27 cellular contexts compared by ENCODE assay signal in genomic region chr4:138413273-138413672, GRCh38.
A peak's percentile ranks its signal among the peaks of the same experiment; 100 is the strongest.
DNase-seq lines count a peak whose midpoint lies in the region; ATAC-seq, FAIRE-seq and TF ChIP-seq lines count a peak whose summit lies in the region.
"Had no signal": no experiment of that assay in that cellular context is flagged by ENCODE, and none has a peak within 500 bp of the region (broad histone marks: within the 10 kb centered on the region; RNA-seq: fewer than 3 reads in every experiment).

No MANE protein-coding gene starts in this region.

- TF ChIP-seq CTCF in HepG2 (CRISPR knock-in tag; IDR thresholded peaks at IDR 0.05) (no peak), right lobe of liver (IDR thresholded peaks at IDR 0.05) (no peak), Loucy (conservative IDR thresholded peaks at IDR 0.05; ENCODE audit: low read length) (no peak), body of pancreas (IDR thresholded peaks at IDR 0.05) (no peak), gastrocnemius medialis (IDR thresholded peaks at IDR 0.05 in 4 of 5, conservative IDR thresholded peaks at IDR 0.05 in 1 of 5) (no peak)

- peaks cover 21% of the 10 kb centered on the region for H3K4me1 ChIP-seq in HepG2 (ENCODE audit: insufficient read depth, low read length)
- H3K4me1 ChIP-seq in right lobe of liver = no peaks in the 10 kb centered on the region
- H3K4me1 ChIP-seq in Loucy (ENCODE audit: insufficient read depth, low read length, poor library complexity, severe bottlenecking) = no peaks in the 10 kb centered on the region
- peaks cover 12% of the 10 kb centered on the region for H3K4me1 ChIP-seq in body of pancreas
- no peaks in the 10 kb centered on the region for H3K4me1 ChIP-seq in gastrocnemius medialis
- H3K4me1 ChIP-seq: BE2C, BLaER1 had no signal

- peak in 1 of 2 experiments; percentile 61; a peak in 1 of 4 replicates for TF ChIP-seq EP300 in HepG2 (IDR thresholded peaks at IDR 0.05; ENCODE audit: low read depth in 2 of 2, low read length in 2 of 2)
- no peak for TF ChIP-seq EP300 in HepG2 (CRISPR knock-in tag; IDR thresholded peaks at IDR 0.05; ENCODE audit: borderline replicate concordance)

- no peaks in the 10 kb centered on the region for H4K20me1 ChIP-seq in HepG2 (ENCODE audit: insufficient read depth, low read length)
- H4K20me1 ChIP-seq in Loucy (ENCODE audit: insufficient read depth, low read length, poor library complexity, severe bottlenecking) = no peaks in the 10 kb centered on the region
- H4K20me1 ChIP-seq: BLaER1 had no signal

- H3K27me3 ChIP-seq in HepG2 (ENCODE audit: control insufficient read depth in 1 of 2, insufficient read depth in 2 of 2, low read length in 2 of 2) = no peaks in the 10 kb centered on the region
- no peaks in the 10 kb centered on the region for H3K27me3 ChIP-seq in right lobe of liver
- H3K27me3 ChIP-seq in Loucy (ENCODE audit: insufficient read depth, low read length, poor library complexity, severe bottlenecking) = no peaks in the 10 kb centered on the region
- H3K27me3 ChIP-seq in body of pancreas = no peaks in the 10 kb centered on the region
- no peaks in the 10 kb centered on the region for H3K27me3 ChIP-seq in gastrocnemius medialis
- H3K27me3 ChIP-seq: BE2C, BLaER1 had no signal

- no peaks in the 10 kb centered on the region for H3K9me2 ChIP-seq in Loucy (replicated peaks; ENCODE audit: low read depth, low read length)

- H3K4me2 ChIP-seq in HepG2 (ENCODE audit: low read depth, low read length) (peak overlapping the region; percentile 44), Loucy (ENCODE audit: low read depth, low read length, poor library complexity, severe bottlenecking) (no peak overlapping the region)
- H3K4me2 ChIP-seq: BLaER1 had no signal

- TF ChIP-seq POLR2A in HepG2 (IDR thresholded peaks at IDR 0.05; ENCODE audit: insufficient read depth in 1 of 2, low read depth in 2 of 2, low read length in 2 of 2) (no peak), right lobe of liver (IDR thresholded peaks at IDR 0.05) (no peak), body of pancreas (IDR thresholded peaks at IDR 0.05) (no peak), gastrocnemius medialis (IDR thresholded peaks at IDR 0.05) (no peak)

- intact Hi-C loops in HepG2 (cut with micrococcal nuclease; ENCODE audit: unreplicated experiment) (no loop called here), right lobe of liver (cut with DNase I) (no loop called here), body of pancreas (cut with DNase I) (no loop called here), gastrocnemius medialis (cut with DNase I; ENCODE audit: low total_unique reads) (no loop called here)

- H2AFZ ChIP-seq in HepG2 (ENCODE audit: low read length) (no peak overlapping the region), Loucy (ENCODE audit: low read length) (peak overlapping the region; percentile 30; the same call in 1 of the 2 replicates)

- CTCF ChIA-PET in HepG2 (lab: Yijun Ruan, JAX; ENCODE audit: low intra/inter-chr PET ratio, low total read pairs) = no interaction called here

- ATAC-seq in HepG2 (peak; percentile 72), right lobe of liver (no peak), body of pancreas (peak; percentile 21), gastrocnemius medialis (no peak), GM19035 (IDR thresholded peaks at IDR 0.05; ENCODE audit: unreplicated experiment) (no peak)
- ATAC-seq: GM12878 had no signal

- in situ Hi-C loops in HepG2 (cut with HindIII; ENCODE audit: extremely low pct_ligation_motif_present, low pct_unique_long_range_greater_than_20kb) (no loop called here), gastrocnemius medialis (cut with MboI; ENCODE audit: low sequenced_read_pairs in 4 of 4) (no loop called here)

- POLR2A ChIA-PET in HepG2 (lab: Yijun Ruan, JAX) = no interaction called here

- WGBS in HepG2 (ENCODE audit: low lambda C conversion rate) = 4% methylated on average over 1 of the region's 1 CpG
- WGBS in right lobe of liver (ENCODE audit: insufficient coverage, low coverage, low lambda C conversion rate, missing lambda C conversion rate) = 0% methylated on average over 1 of the region's 1 CpG
- 24 to 36% methylated on average over 1 of the region's 1 CpG for WGBS in body of pancreas, 2 donors

- H3K9me3 ChIP-seq in HepG2 (ENCODE audit: low read length) (no peaks in the 10 kb centered on the region), right lobe of liver (no peaks in the 10 kb centered on the region), Loucy (ENCODE audit: insufficient read depth, low read depth, low read length) (no peaks in the 10 kb centered on the region), body of pancreas (no peaks in the 10 kb centered on the region), gastrocnemius medialis (no peaks in the 10 kb centered on the region)
- H3K9me3 ChIP-seq: BE2C, BLaER1 had no signal

- H3K36me3 ChIP-seq in HepG2 (replicated peaks in 1 of 2; ENCODE audit: control insufficient read depth in 1 of 2, insufficient read depth in 2 of 2, low read length in 2 of 2) (no peaks in the 10 kb centered on the region), right lobe of liver (no peaks in the 10 kb centered on the region), Loucy (ENCODE audit: insufficient read depth, low read length) (no peaks in the 10 kb centered on the region), body of pancreas (replicated peaks in 1 of 2; ENCODE audit: insufficient read depth in 1 of 2, low read depth in 2 of 2) (no peaks in the 10 kb centered on the region), gastrocnemius medialis (no peaks in the 10 kb centered on the region)
- H3K36me3 ChIP-seq: BE2C, BLaER1 had no signal

- BruUV-seq in HepG2 (replicated peaks; lab: Mats Ljungman, UMichigan) = no TSS peak

- FAIRE-seq in HepG2 (lab: Jason Lieb, UNC) = no peak
- FAIRE-seq: A204.1, GM12878, GM12892, GM18507, GM19239 had no signal

- TF ChIP-seq RAD21 in HepG2 (CRISPR knock-in tag; IDR thresholded peaks at IDR 0.05) = no peak

- H3K79me2 ChIP-seq in HepG2 (ENCODE audit: insufficient read depth, low read length) (no peaks in the 10 kb centered on the region), Loucy (ENCODE audit: insufficient read depth, low read length) (no peaks in the 10 kb centered on the region)

- DNase-seq in HepG2 (ENCODE audit: low spot score) (peak; percentile 40), right lobe of liver (no peak), body of pancreas (no peak), gastrocnemius medialis (no peak)
- DNase-seq in activated effector memory CD4-positive, alpha-beta T cell treated with Interleukin-2 at 50 U/mL for 16 hours = no peak
- DNase-seq: 8988T; ACHN; BE2C; C1 segment of cervical spinal cord; CD4-positive, alpha-beta memory T cell; CD4-positive, CD25-positive, alpha-beta regulatory T cell; CD8-positive, alpha-beta memory T cell; COR-L47; DMS 273 treated with DMSO at 0.1 percent for 48 hours; DMS153; DMS79; DND-41; EL; GDM1 had no signal

- H3K4me3 ChIP-seq in HepG2 (replicated peaks in 1 of 3; ENCODE audit: insufficient read depth in 1 of 3, low read depth in 2 of 3, low read length in 3 of 3) (no peak overlapping the region), right lobe of liver (no peak overlapping the region), Loucy (ENCODE audit: low read length, poor library complexity, severe bottlenecking) (no peak overlapping the region), body of pancreas (no peak overlapping the region), gastrocnemius medialis (no peak overlapping the region)
- H3K4me3 ChIP-seq: BLaER1, GM12878 had no signal

- no peak overlapping the region for H3K9ac ChIP-seq in HepG2 (ENCODE audit: insufficient read depth, low read depth, low read length)
- H3K9ac ChIP-seq in Loucy (ENCODE audit: low read depth, low read length, poor library complexity, severe bottlenecking) = no peak overlapping the region
- H3K9ac ChIP-seq: BLaER1 had no signal

- H3K27ac ChIP-seq in HepG2 (ENCODE audit: extremely low read length, insufficient read depth, low read length) (no peak overlapping the region), right lobe of liver (no peak overlapping the region), body of pancreas (no peak overlapping the region), gastrocnemius medialis (no peak overlapping the region)
- H3K27ac ChIP-seq: BLaER1 had no signal

- no peaks in the 10 kb centered on the region for H3F3A ChIP-seq in Loucy (ENCODE audit: low read depth)

TF ChIP-seq in HepG2, 621 proteins besides CTCF, POLR2A, EP300 and RAD21 (continues in another document):
- TF ChIP-seq TCF7 (IDR thresholded peaks at IDR 0.05; ENCODE audit: low read depth) (peak; percentile 76; the same call in 1 of the 2 replicates), RNF2 (conservative IDR thresholded peaks at IDR 0.05; ENCODE audit: low read depth) (no peak), FLYWCH1 (CRISPR knock-in tag; IDR thresholded peaks at IDR 0.05) (no peak), PBX3 (CRISPR knock-in tag; IDR thresholded peaks at IDR 0.05; ENCODE audit: borderline replicate concordance) (no peak)

Comparison
In these comparisons a context has a peak if more than half of its experiments do, and no peak if none do; other contexts are left out.
1. ATAC-seq: peak in HepG2 (single experiment) and body of pancreas (single experiment); none in right lobe of liver (0 of 4), gastrocnemius medialis (0 of 2) and GM19035 (single experiment).